1 cellular context compared by ENCODE assay signal in the genomic region with DNA sequence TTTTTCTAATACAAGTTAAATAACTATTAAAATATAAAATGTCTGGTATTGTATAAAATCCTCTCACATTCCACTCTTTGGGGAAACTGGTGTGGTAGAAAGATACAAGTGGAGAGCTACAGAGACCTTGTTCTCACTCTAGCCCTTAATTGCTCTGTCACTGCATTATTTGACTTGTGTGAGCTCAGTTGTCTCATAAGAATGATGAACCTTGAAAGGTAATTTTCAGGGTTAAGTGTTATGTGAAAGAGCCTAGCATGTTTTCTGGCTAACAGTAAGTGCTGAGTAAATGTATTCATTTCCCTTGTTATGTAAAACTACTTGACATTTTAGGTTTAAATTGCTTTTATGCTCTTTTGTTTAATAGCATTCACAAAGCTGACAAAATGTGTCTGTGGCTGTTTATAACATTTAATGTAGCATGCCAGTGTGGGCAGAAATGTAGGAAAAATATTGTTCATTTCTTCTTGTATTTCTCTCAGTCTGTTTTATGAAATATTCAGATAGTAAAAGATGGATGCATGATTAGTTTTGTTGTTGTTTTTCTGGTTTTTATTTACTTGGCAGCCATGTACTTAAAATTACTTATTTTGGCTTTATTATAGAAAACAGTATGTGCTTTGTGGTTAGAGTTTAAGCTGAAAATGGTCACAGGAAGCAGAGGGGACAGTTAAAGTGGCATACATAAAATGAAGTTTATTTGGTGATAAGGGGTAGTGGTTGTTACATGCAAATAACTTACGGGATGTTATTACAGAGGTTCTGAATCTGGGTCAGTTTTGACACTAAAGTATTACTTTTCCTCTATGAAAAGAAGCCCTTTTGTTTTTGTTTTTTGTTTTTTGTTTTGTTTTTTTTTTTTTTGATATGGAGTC.
TF ChIP-seq lines count a peak whose summit lies in the region.

No MANE protein-coding gene starts in this region.

TF ChIP-seq in K562, 482 proteins besides CTCF, POLR2A, EP300 and RAD21 (continued from another document):
- TF ChIP-seq, protein P1, sequence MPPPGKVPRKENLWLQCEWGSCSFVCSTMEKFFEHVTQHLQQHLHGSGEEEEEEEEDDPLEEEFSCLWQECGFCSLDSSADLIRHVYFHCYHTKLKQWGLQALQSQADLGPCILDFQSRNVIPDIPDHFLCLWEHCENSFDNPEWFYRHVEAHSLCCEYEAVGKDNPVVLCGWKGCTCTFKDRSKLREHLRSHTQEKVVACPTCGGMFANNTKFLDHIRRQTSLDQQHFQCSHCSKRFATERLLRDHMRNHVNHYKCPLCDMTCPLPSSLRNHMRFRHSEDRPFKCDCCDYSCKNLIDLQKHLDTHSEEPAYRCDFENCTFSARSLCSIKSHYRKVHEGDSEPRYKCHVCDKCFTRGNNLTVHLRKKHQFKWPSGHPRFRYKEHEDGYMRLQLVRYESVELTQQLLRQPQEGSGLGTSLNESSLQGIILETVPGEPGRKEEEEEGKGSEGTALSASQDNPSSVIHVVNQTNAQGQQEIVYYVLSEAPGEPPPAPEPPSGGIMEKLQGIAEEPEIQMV (tag; conservative IDR thresholded peaks at IDR 0.05; ENCODE audit: low read depth), result no peak
- TF ChIP-seq, protein P2, sequence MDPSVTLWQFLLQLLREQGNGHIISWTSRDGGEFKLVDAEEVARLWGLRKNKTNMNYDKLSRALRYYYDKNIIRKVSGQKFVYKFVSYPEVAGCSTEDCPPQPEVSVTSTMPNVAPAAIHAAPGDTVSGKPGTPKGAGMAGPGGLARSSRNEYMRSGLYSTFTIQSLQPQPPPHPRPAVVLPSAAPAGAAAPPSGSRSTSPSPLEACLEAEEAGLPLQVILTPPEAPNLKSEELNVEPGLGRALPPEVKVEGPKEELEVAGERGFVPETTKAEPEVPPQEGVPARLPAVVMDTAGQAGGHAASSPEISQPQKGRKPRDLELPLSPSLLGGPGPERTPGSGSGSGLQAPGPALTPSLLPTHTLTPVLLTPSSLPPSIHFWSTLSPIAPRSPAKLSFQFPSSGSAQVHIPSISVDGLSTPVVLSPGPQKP (CRISPR knock-in tag; IDR thresholded peaks at IDR 0.05), result no peak
- TF ChIP-seq DIDO1 (tag; IDR thresholded peaks at IDR 0.05; ENCODE audit: low read depth) (no peak), ETS2 (tag; IDR thresholded peaks at IDR 0.05; ENCODE audit: borderline replicate concordance, poor library complexity, severe bottlenecking) (no peak), ZNF24 (IDR thresholded peaks at IDR 0.05) (no peak), RHOXF2B (CRISPR knock-in tag; conservative IDR thresholded peaks at IDR 0.05) (no peak), RBM22 (IDR thresholded peaks at IDR 0.05; ENCODE audit: low read depth, low read length, poor library complexity, severe bottlenecking) (no peak), CBX3 (IDR thresholded peaks at IDR 0.05; ENCODE audit: borderline replicate concordance in 1 of 2, low read length in 2 of 2) (no peak), RFX1 (IDR thresholded peaks at IDR 0.05) (no peak)
- TF ChIP-seq, protein P3, sequence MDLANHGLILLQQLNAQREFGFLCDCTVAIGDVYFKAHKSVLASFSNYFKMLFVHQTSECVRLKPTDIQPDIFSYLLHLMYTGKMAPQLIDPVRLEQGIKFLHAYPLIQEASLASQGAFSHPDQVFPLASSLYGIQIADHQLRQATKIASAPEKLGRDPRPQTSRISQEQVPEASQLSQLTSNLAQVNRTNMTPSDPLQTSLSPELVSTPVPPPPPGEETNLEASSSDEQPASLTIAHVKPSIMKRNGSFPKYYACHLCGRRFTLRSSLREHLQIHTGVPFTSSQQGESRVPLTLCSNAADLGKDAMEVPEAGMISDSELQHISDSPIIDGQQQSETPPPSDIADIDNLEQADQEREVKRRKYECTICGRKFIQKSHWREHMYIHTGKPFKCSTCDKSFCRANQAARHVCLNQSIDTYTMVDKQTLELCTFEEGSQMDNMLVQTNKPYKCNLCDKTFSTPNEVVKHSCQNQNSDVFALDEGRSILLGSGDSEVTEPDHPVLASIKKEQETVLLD (IDR thresholded peaks at IDR 0.05), result no peak
- TF ChIP-seq, protein P4, sequence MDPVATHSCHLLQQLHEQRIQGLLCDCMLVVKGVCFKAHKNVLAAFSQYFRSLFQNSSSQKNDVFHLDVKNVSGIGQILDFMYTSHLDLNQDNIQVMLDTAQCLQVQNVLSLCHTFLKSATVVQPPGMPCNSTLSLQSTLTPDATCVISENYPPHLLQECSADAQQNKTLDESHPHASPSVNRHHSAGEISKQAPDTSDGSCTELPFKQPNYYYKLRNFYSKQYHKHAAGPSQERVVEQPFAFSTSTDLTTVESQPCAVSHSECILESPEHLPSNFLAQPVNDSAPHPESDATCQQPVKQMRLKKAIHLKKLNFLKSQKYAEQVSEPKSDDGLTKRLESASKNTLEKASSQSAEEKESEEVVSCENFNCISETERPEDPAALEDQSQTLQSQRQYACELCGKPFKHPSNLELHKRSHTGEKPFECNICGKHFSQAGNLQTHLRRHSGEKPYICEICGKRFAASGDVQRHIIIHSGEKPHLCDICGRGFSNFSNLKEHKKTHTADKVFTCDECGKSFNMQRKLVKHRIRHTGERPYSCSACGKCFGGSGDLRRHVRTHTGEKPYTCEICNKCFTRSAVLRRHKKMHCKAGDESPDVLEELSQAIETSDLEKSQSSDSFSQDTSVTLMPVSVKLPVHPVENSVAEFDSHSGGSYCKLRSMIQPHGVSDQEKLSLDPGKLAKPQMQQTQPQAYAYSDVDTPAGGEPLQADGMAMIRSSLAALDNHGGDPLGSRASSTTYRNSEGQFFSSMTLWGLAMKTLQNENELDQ (CRISPR knock-in tag; IDR thresholded peaks at IDR 0.05; ENCODE audit: borderline replicate concordance), result no peak
- TF ChIP-seq, protein P5, sequence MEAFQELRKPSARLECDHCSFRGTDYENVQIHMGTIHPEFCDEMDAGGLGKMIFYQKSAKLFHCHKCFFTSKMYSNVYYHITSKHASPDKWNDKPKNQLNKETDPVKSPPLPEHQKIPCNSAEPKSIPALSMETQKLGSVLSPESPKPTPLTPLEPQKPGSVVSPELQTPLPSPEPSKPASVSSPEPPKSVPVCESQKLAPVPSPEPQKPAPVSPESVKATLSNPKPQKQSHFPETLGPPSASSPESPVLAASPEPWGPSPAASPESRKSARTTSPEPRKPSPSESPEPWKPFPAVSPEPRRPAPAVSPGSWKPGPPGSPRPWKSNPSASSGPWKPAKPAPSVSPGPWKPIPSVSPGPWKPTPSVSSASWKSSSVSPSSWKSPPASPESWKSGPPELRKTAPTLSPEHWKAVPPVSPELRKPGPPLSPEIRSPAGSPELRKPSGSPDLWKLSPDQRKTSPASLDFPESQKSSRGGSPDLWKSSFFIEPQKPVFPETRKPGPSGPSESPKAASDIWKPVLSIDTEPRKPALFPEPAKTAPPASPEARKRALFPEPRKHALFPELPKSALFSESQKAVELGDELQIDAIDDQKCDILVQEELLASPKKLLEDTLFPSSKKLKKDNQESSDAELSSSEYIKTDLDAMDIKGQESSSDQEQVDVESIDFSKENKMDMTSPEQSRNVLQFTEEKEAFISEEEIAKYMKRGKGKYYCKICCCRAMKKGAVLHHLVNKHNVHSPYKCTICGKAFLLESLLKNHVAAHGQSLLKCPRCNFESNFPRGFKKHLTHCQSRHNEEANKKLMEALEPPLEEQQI (IDR thresholded peaks at IDR 0.05), result no peak
